8 cellular contexts compared by ENCODE assay signal in genomic region chr2:175309799-175310198, GRCh38.
DNase-seq lines count a peak whose midpoint lies in the region; ATAC-seq and TF ChIP-seq lines count a peak whose summit lies in the region.

No MANE protein-coding gene starts in this region.

- H3K9ac ChIP-seq in colonic mucosa (ENCODE audit: low read depth in 2 of 2, low read length in 2 of 2) = no peak overlapping the region

- H3K27ac ChIP-seq in colonic mucosa = no peak overlapping the region
- H3K27ac ChIP-seq in psoas muscle = no peak overlapping the region

- H3K36me3 ChIP-seq in colonic mucosa = no peaks in the 10 kb centered on the region
- no peaks in the 10 kb centered on the region for H3K36me3 ChIP-seq in psoas muscle (ENCODE audit: insufficient read depth in 1 of 2, low read depth in 1 of 2)

- intact Hi-C loops in colonic mucosa (cut with DNase I) = no loop called here
- intact Hi-C loops in psoas muscle (cut with DNase I) = no loop called here

- no peak overlapping the region for H3K4me3 ChIP-seq in colonic mucosa
- H3K4me3 ChIP-seq in psoas muscle = no peak overlapping the region

- H3K9me3 ChIP-seq in colonic mucosa (no peaks in the 10 kb centered on the region), psoas muscle (no peaks in the 10 kb centered on the region)

- ATAC-seq in psoas muscle (no peak), GM21529 (IDR thresholded peaks at IDR 0.05; ENCODE audit: unreplicated experiment) (no peak), HG02885 (IDR thresholded peaks at IDR 0.05; ENCODE audit: poor library complexity, unreplicated experiment) (no peak)

- H3K27me3 ChIP-seq in colonic mucosa (no peaks in the 10 kb centered on the region), psoas muscle (ENCODE audit: insufficient read depth in 3 of 3, low read length in 2 of 3) (no peaks in the 10 kb centered on the region)

- 43 to 46% (median 44%) methylated on average over 3 of the region's 3 CpGs for WGBS in psoas muscle, 3 donors

- H3K4me1 ChIP-seq in colonic mucosa (no peaks in the 10 kb centered on the region), psoas muscle (no peaks in the 10 kb centered on the region)

- DNase-seq in DMS153 (lab: John Stamatoyannopoulos, UW) = peak; percentile 71
- peak; percentile 36 for DNase-seq in HCEC 1CT
- DNase-seq in NCI-H345 (lab: John Stamatoyannopoulos, UW) = peak; percentile 36
- no peak for DNase-seq in colonic mucosa
- DNase-seq in psoas muscle = no peak
- no peak for DNase-seq in NCI-H1048 (lab: John Stamatoyannopoulos, UW)

- peak; percentile 5 for TF ChIP-seq CTCF in colonic mucosa (IDR thresholded peaks at IDR 0.05)
- TF ChIP-seq CTCF in psoas muscle (IDR thresholded peaks at IDR 0.05) = peak; percentile 18

Comparison
In these comparisons a context has a peak if more than half of its experiments do, and no peak if none do; other contexts are left out.
1. DNase-seq: peak in DMS153 (single experiment), HCEC 1CT (single experiment) and NCI-H345 (single experiment); none in colonic mucosa (single experiment), psoas muscle (0 of 2) and NCI-H1048 (single experiment).